ENCODE assay signal across 33 cellular contexts in the genomic region with DNA sequence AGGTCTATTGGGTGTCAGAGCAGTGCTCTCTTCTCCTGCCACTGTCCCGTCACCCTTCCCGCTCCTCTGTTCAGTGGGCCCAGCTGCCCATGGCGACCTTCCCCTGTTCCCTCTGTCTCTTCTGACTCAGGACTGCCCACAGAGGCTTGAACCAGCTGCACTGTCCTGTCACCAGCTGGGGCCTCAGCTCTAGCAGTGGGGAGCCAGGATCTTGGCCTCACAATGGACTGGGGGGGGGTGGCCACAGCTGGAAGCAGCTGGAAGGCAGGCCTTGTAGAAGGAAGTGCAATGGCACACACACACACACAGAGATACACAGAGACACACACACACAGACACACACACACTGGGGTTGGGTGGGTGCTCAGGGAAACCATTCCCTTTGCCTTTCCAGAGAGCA.
"Had no signal": no experiment of that assay in that cellular context is flagged by ENCODE, and none has a peak within 500 bp of the region (broad histone marks: within the 10 kb centered on the region; RNA-seq: fewer than 3 reads in every experiment).

No MANE protein-coding gene starts in this region.

- H3K4me3 ChIP-seq: cardiac muscle cell, Peyer's patch, SJSA1 had no signal

- H3K4me1 ChIP-seq: Peyer's patch, SJSA1 had no signal

- DNase-seq: activated CD4-positive, alpha-beta T cell treated with anti-CD3 and anti-CD28 coated beads, Interleukin-2, amount 10 ng/mL, durations not matched to agents 24 days and 14 days; activated CD4-positive, alpha-beta T cell treated with anti-CD3 and anti-CD28 coated beads, Interleukin-2, amount 50 U/mL, for 4 hours; activated CD8-positive, alpha-beta T cell treated with anti-CD3 and anti-CD28 coated beads for 36 hours; activated effector memory CD4-positive, alpha-beta T cell treated with anti-CD3 and anti-CD28 coated beads, Interleukin-2, amount 50 U/mL, for 16 hours; activated naive CD4-positive, alpha-beta T cell; activated naive CD4-positive, alpha-beta T cell treated with anti-CD3 and anti-CD28 coated beads, Interleukin-2, amount 50 U/mL, for 16 hours; activated naive CD8-positive, alpha-beta T cell treated with anti-CD3 and anti-CD28 coated beads for 36 hours; activated T-cell treated with anti-CD3 and anti-CD28 coated beads, Interleukin-2, amount 50 U/mL, for 1 hour; activated T-cell treated with anti-CD3 and anti-CD28 coated beads, Interleukin-2, amount 50 U/mL, for 72 hours; amniotic stem cell; aorta; Karpas-422; NCI-H1105 treated with DMSO at 0.1 percent for 48 hours; NCI-H1436; NCI-H1694; NCI-H1930; NCI-H2081 treated with DMSO at 0.1 percent for 48 hours; NCI-H345; NCI-H524 treated with DMSO at 0.1 percent for 48 hours; NCI-H748 treated with DMSO at 0.1 percent for 48 hours; NK-92 treated with Interleukin-12 subunit alpha and Interleukin-12 subunit beta, amount 100 ng/mL, for 24 hours; PC-3; Peyer's patch; RPMI8226; SHP77 treated with DMSO at 0.1 percent for 48 hours; SW 1271; T-helper 1 cell; T-helper 2 cell; T-helper 9 cell; WERI-Rb-1 had no signal

- H3K27me3 ChIP-seq: cardiac muscle cell, Peyer's patch, SJSA1 had no signal

- H3K9me3 ChIP-seq: Peyer's patch, SJSA1 had no signal

- H3K27ac ChIP-seq: Peyer's patch, SJSA1, WERI-Rb-1 had no signal

- ATAC-seq: activated CD8-positive, alpha-beta T cell treated with anti-CD3 and anti-CD28 coated beads for 36 hours; activated T-cell treated with anti-CD3 and anti-CD28 coated beads, Interleukin-2, amount 50 U/mL, for 72 hours; activated T-helper 17 cell treated with anti-CD3 and anti-CD28 coated beads, Interleukin-2, amount 50 U/mL, for 72 hours; PC-3 had no signal

- H3K36me3 ChIP-seq: cardiac muscle cell, Peyer's patch, SJSA1, WERI-Rb-1 had no signal
